Comparison of ENCODE assay signal across 17 cellular contexts in the genomic region with DNA sequence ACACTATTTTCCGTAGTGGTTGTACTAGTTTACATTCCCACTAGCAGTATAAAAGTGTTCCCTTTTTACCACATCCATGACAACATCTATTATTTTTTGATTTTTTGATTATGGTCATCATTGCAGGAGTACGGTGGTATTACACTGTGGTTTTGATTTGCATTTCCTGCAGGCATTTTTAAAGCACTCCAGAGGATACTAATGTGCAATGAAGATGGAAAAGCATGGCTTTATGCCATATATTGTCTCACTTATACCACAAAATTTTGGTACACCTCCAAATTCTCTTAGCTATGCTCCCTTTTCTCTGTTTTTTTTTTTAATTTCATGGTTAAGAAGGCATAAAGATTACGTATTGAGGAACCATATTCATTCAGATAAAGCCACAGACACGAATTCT. TPM values are rescaled to one million over a fixed set of nuclear protein-coding genes. Genes with fewer than 3 reads are reported as not detected.
DNase-seq lines count a peak whose midpoint lies in the region; ATAC-seq, FAIRE-seq and TF ChIP-seq lines count a peak whose summit lies in the region.
"Had no signal": no experiment of that assay in that cellular context is flagged by ENCODE, and none has a peak within 500 bp of the region (broad histone marks: within the 10 kb centered on the region; RNA-seq: fewer than 3 reads in every experiment).

No MANE protein-coding gene starts in this region.

- H3K4me3 ChIP-seq in Karpas-422 (ENCODE audit: low read length) (no peak overlapping the region), astrocyte (ENCODE audit: insufficient read depth, low read depth, low read length) (no peak overlapping the region), fibroblast of mammary gland (ENCODE audit: control insufficient read depth, low read depth, low read length) (no peak overlapping the region), upper lobe of right lung (no peak overlapping the region)
- H3K4me3 ChIP-seq: A549, HAP-1 had no signal

- no peak overlapping the region for H3K9ac ChIP-seq in Karpas-422 (ENCODE audit: low read length)
- H3K9ac ChIP-seq in astrocyte (ENCODE audit: low read length), result no peak overlapping the region

- no peaks in the 10 kb centered on the region; the same call in 1 of the 2 replicates for H3K27me3 ChIP-seq in Karpas-422 (ENCODE audit: low read length)
- no peaks in the 10 kb centered on the region for H3K27me3 ChIP-seq in astrocyte (ENCODE audit: insufficient read depth, low read length)
- H3K27me3 ChIP-seq in upper lobe of right lung, result no peaks in the 10 kb centered on the region

- H3K36me3 ChIP-seq in Karpas-422 (ENCODE audit: insufficient read depth, low read length), result no peaks in the 10 kb centered on the region
- H3K36me3 ChIP-seq in astrocyte (ENCODE audit: insufficient read depth, low read length), result no peaks in the 10 kb centered on the region
- H3K36me3 ChIP-seq in upper lobe of right lung, result no peaks in the 10 kb centered on the region
- H3K36me3 ChIP-seq: HAP-1 had no signal

- H3K9me3 Mint-ChIP-seq in astrocyte (ENCODE audit: unreplicated experiment), result no peaks in the 10 kb centered on the region
- H3K9me3 Mint-ChIP-seq: CD14-positive monocyte; CD8-positive, alpha-beta T cell had no signal

- no peak for TF ChIP-seq CTCF in astrocyte (IDR thresholded peaks at IDR 0.05; ENCODE audit: insufficient read depth, low read depth, low read length)
- no peak for TF ChIP-seq CTCF in fibroblast of mammary gland (conservative IDR thresholded peaks at IDR 0.05; ENCODE audit: control insufficient read depth, insufficient read depth, low read depth, low read length)
- no peak for TF ChIP-seq CTCF in upper lobe of right lung (IDR thresholded peaks at IDR 0.05)

- no peak overlapping the region for H3K4me2 ChIP-seq in Karpas-422 (ENCODE audit: low read depth, low read length, poor library complexity, severe bottlenecking)
- no peak overlapping the region for H3K4me2 ChIP-seq in astrocyte (ENCODE audit: low read length)
- H3K4me2 ChIP-seq: A549 had no signal

- no peaks in the 10 kb centered on the region for H3K9me3 ChIP-seq in Karpas-422 (ENCODE audit: low read length)
- H3K9me3 ChIP-seq in astrocyte (ENCODE audit: insufficient read depth, low read depth, low read length), result no peaks in the 10 kb centered on the region
- peaks cover 6% of the 10 kb centered on the region for H3K9me3 ChIP-seq in upper lobe of right lung
- H3K9me3 ChIP-seq: A549, HAP-1 had no signal

- H3K9me2 ChIP-seq in Karpas-422 (replicated peaks; ENCODE audit: insufficient read depth, low read length), result no peaks in the 10 kb centered on the region

- no peaks in the 10 kb centered on the region for H3K4me1 ChIP-seq in Karpas-422 (ENCODE audit: low read length)
- H3K4me1 ChIP-seq in astrocyte (ENCODE audit: insufficient read depth, low read length), result no peaks in the 10 kb centered on the region
- H3K4me1 ChIP-seq in upper lobe of right lung, result no peaks in the 10 kb centered on the region
- H3K4me1 ChIP-seq: A549, HAP-1 had no signal

- H3K4me1 Mint-ChIP-seq in astrocyte (ENCODE audit: low read depth, unreplicated experiment), result no peaks in the 10 kb centered on the region
- H3K4me1 Mint-ChIP-seq: CD14-positive monocyte had no signal

- no peaks in the 10 kb centered on the region for H3K27me3 Mint-ChIP-seq in astrocyte (ENCODE audit: low read depth, unreplicated experiment)

- H3K79me2 ChIP-seq in Karpas-422 (ENCODE audit: low read length), result no peaks in the 10 kb centered on the region
- H3K79me2 ChIP-seq in astrocyte (ENCODE audit: insufficient read depth, low read length), result no peaks in the 10 kb centered on the region

- no peak overlapping the region for H3K27ac Mint-ChIP-seq in astrocyte (ENCODE audit: unreplicated experiment)
- H3K27ac Mint-ChIP-seq: CD14-positive monocyte; CD8-positive, alpha-beta T cell had no signal

- no peaks in the 10 kb centered on the region for H4K20me1 ChIP-seq in Karpas-422 (ENCODE audit: insufficient read depth, low read depth, low read length)
- H4K20me1 ChIP-seq in astrocyte (ENCODE audit: insufficient read depth, low read length), result no peaks in the 10 kb centered on the region

- 0 out of 2 replicates have a peak overlapping the region, but pooled peaks have one; percentile 11 for H2AFZ ChIP-seq in Karpas-422 (ENCODE audit: low read length)
- H2AFZ ChIP-seq in astrocyte (ENCODE audit: low read depth, low read length), result no peak overlapping the region

- FAIRE-seq in astrocyte (lab: Jason Lieb, UNC), result no peak
- FAIRE-seq: A549, G401.6, GM12891 had no signal

- no peak overlapping the region for H3K4me3 Mint-ChIP-seq in astrocyte (ENCODE audit: unreplicated experiment)
- H3K4me3 Mint-ChIP-seq: CD14-positive monocyte; CD8-positive, alpha-beta T cell had no signal

- no peak for ATAC-seq in upper lobe of right lung
- ATAC-seq: A549; CD8-positive, alpha-beta T cell had no signal

- intact Hi-C loops in upper lobe of right lung (cut with DNase I), result no loop called here

- no peaks in the 10 kb centered on the region for H3K36me3 Mint-ChIP-seq in astrocyte (ENCODE audit: low read depth, unreplicated experiment)
- H3K36me3 Mint-ChIP-seq: CD14-positive monocyte; CD8-positive, alpha-beta T cell had no signal

- DNase-seq in Karpas-422 (no peak), astrocyte (ENCODE audit: low read depth) (peak; percentile 8), fibroblast of mammary gland (ENCODE audit: low read depth) (peak; percentile 61), upper lobe of right lung (no peak), T1000 (lab: John Stamatoyannopoulos, UW) (no peak), SIG-M5 treated with dmso at 0.1 percent for 504 hours (lab: John Stamatoyannopoulos, UW; ENCODE audit: unreplicated experiment) (no peak)
- DNase-seq: CD8-positive, alpha-beta T cell; COR-L47; DMS153; DMS79 treated with DMSO at 0.1 percent for 48 hours; EL; GOT3 had no signal

- H3K27ac ChIP-seq in Karpas-422 (ENCODE audit: low read length), result no peak overlapping the region
- no peak overlapping the region for H3K27ac ChIP-seq in astrocyte (ENCODE audit: low read depth, low read length)
- H3K27ac ChIP-seq in upper lobe of right lung, result no peak overlapping the region
- H3K27ac ChIP-seq: A549 had no signal

RNA-seq across cellular contexts. Expression of a gene that starts 35.1 kb away (rescaled TPM):
- not detected in 2 replicates for total RNA-seq in Karpas-422 (2014; rRNA removed; shearing (Covaris generic); ENCODE audit: low replicate concordance)
- total RNA-seq in astrocyte, result 0.09 TPM in 1 of 2 replicates, not detected in the other
- not detected for total RNA-seq in upper lobe of right lung
- total RNA-seq: CD8-positive, alpha-beta T cell had no signal

Comparison
In these comparisons a context has a peak if more than half of its experiments do, and no peak if none do; other contexts are left out.
1. DNase-seq: peak in astrocyte (single experiment) and fibroblast of mammary gland (single experiment); none in Karpas-422 (single experiment), upper lobe of right lung (single experiment), T1000 (single experiment) and SIG-M5 treated with dmso at 0.1 percent for 504 hours (single experiment).